In the genomic region with DNA sequence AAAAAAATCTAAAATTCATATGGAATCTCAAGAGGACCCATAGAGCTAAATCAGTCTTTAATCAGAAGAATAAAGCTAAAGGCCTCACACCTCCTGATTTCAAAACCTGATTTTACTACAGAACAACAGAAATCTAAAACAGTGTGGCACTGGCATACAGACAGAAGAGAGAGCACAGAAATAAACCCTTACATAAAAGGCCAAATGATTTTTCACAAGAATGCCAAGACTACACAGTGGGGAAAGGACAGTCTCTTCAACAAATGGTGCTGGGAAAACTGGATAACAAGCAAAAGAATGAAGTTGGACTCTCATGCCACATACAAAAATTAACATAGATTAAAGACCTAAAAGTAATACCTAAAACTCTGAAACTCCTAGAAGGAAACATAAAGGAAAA, we compare ENCODE assay signal across 15 cellular contexts. TPM values are rescaled to one million over a fixed set of nuclear protein-coding genes. Genes with fewer than 3 reads are reported as not detected.
DNase-seq lines count a peak whose midpoint lies in the region; ATAC-seq lines count a peak whose summit lies in the region.
"Had no signal": no experiment of that assay in that cellular context is flagged by ENCODE, and none has a peak within 500 bp of the region (broad histone marks: within the 10 kb centered on the region; RNA-seq: fewer than 3 reads in every experiment).

No MANE protein-coding gene starts in this region.

- DNase-seq in activated naive CD4-positive, alpha-beta T cell treated with anti-CD3 and anti-CD28 coated beads, Interleukin-2, amount 50 U/mL, for 72 hours (ENCODE audit: low spot score in 2 of 2), result no peak
- DNase-seq in T-cell, result no peak
- no peak for DNase-seq in effector memory CD8-positive, alpha-beta T cell
- no peak for DNase-seq in natural killer cell treated with Interleukin-12 subunit alpha and Interleukin-12 subunit beta and Interleukin-15 and Interleukin-18, amount 100 ng/mL, for 72 hours (ENCODE audit: low spot score)
- no peak for DNase-seq in hypothalamus (lab: John Stamatoyannopoulos, UW)
- DNase-seq in cortex of kidney (lab: John Stamatoyannopoulos, UW), result no peak
- DNase-seq: GOT3, HFFc6, KG1, NCI-H1092, NCI-H1694 treated with DMSO at 0.1 percent for 48 hours, NCI-H748 treated with DMSO at 0.1 percent for 48 hours had no signal

- peaks cover 75% of the 10 kb centered on the region for H3K4me1 Mint-ChIP-seq in activated naive CD4-positive, alpha-beta T cell treated with anti-CD3 and anti-CD28 coated beads, Interleukin-2, amount 50 U/mL, for 24 hours
- peaks cover 71 to 82% (median 74%) of the 10 kb centered on the region in 3 donors for H3K4me1 Mint-ChIP-seq in T-cell
- H3K4me1 Mint-ChIP-seq in effector memory CD8-positive, alpha-beta T cell (ENCODE audit: low read depth in 2 of 2), result peaks cover 47 to 74% of the 10 kb centered on the region in 2 donors
- H3K4me1 Mint-ChIP-seq in natural killer cell treated with Interleukin-12 subunit alpha and Interleukin-12 subunit beta and Interleukin-15 and Interleukin-18, amount 100 ng/mL, for 72 hours (ENCODE audit: low read depth in 2 of 2), result peaks cover 58 to 68% of the 10 kb centered on the region in 2 donors

- CTCF ChIA-PET in T-cell (lab: Charles Lee), result interaction anchor here in 1 of 2 donors (1.0 kb wide), 1 partner anchor 203 kb away, joined by 3 read pairs; no protein-coding TSS in a partner anchor

- POLR2A ChIA-PET in T-cell (lab: Charles Lee), result no interaction called here

- no peak for ATAC-seq in activated naive CD4-positive, alpha-beta T cell treated with anti-CD3 and anti-CD28 coated beads, Interleukin-2, amount 50 U/mL, for 72 hours
- ATAC-seq in T-cell (replicated peaks in 1 of 4) (no peak), HG02588 (IDR thresholded peaks at IDR 0.05; ENCODE audit: unreplicated experiment) (no peak)
- ATAC-seq in effector memory CD8-positive, alpha-beta T cell (replicated peaks), result no peak
- no peak for ATAC-seq in natural killer cell treated with Interleukin-12 subunit alpha and Interleukin-12 subunit beta and Interleukin-15 and Interleukin-18, amount 100 ng/mL, for 72 hours

- no peaks in the 10 kb centered on the region for H3K27me3 Mint-ChIP-seq in activated naive CD4-positive, alpha-beta T cell treated with anti-CD3 and anti-CD28 coated beads, Interleukin-2, amount 50 U/mL, for 24 hours
- no peaks in the 10 kb centered on the region for H3K27me3 Mint-ChIP-seq in T-cell
- H3K27me3 Mint-ChIP-seq in effector memory CD8-positive, alpha-beta T cell, result no peaks in the 10 kb centered on the region
- no peaks in the 10 kb centered on the region for H3K27me3 Mint-ChIP-seq in natural killer cell treated with Interleukin-12 subunit alpha and Interleukin-12 subunit beta and Interleukin-15 and Interleukin-18, amount 100 ng/mL, for 72 hours

- peak overlapping the region; percentile 52 for H3K27ac Mint-ChIP-seq in activated naive CD4-positive, alpha-beta T cell treated with anti-CD3 and anti-CD28 coated beads, Interleukin-2, amount 50 U/mL, for 24 hours
- no peak overlapping the region for H3K27ac Mint-ChIP-seq in activated naive CD4-positive, alpha-beta T cell treated with anti-CD3 and anti-CD28 coated beads, Interleukin-2, amount 50 U/mL, for 72 hours
- peak overlapping the region; percentile 19 to 50 for H3K27ac Mint-ChIP-seq in T-cell
- peak overlapping the region; percentile 13 to 29 for H3K27ac Mint-ChIP-seq in effector memory CD8-positive, alpha-beta T cell
- peak overlapping the region in 1 of 2 donors; percentile 47 for H3K27ac Mint-ChIP-seq in natural killer cell treated with Interleukin-12 subunit alpha and Interleukin-12 subunit beta and Interleukin-15 and Interleukin-18, amount 100 ng/mL, for 72 hours
- H3K27ac Mint-ChIP-seq: HFFc6 had no signal

- H3K4me3 Mint-ChIP-seq in activated naive CD4-positive, alpha-beta T cell treated with anti-CD3 and anti-CD28 coated beads, Interleukin-2, amount 50 U/mL, for 24 hours, result peak overlapping the region; percentile 47
- H3K4me3 Mint-ChIP-seq in T-cell, result peak overlapping the region in 2 of 3 donors; percentile 37 to 44
- peak overlapping the region; percentile 25 to 28 for H3K4me3 Mint-ChIP-seq in effector memory CD8-positive, alpha-beta T cell
- peak overlapping the region; percentile 23 for H3K4me3 Mint-ChIP-seq in natural killer cell treated with Interleukin-12 subunit alpha and Interleukin-12 subunit beta and Interleukin-15 and Interleukin-18, amount 100 ng/mL, for 72 hours
- H3K4me3 Mint-ChIP-seq: CD14-positive monocyte, HFFc6 had no signal

- peaks cover 8% of the 10 kb centered on the region for H3K36me3 Mint-ChIP-seq in activated naive CD4-positive, alpha-beta T cell treated with anti-CD3 and anti-CD28 coated beads, Interleukin-2, amount 50 U/mL, for 24 hours
- peaks cover 7 to 17% of the 10 kb centered on the region in 2 donors for H3K36me3 Mint-ChIP-seq in activated naive CD4-positive, alpha-beta T cell treated with anti-CD3 and anti-CD28 coated beads, Interleukin-2, amount 50 U/mL, for 72 hours
- peaks cover 19% of the 10 kb centered on the region for H3K36me3 Mint-ChIP-seq in T-cell
- H3K36me3 Mint-ChIP-seq in effector memory CD8-positive, alpha-beta T cell (ENCODE audit: insufficient read depth), result peaks cover 16% of the 10 kb centered on the region
- peaks cover 7% of the 10 kb centered on the region for H3K36me3 Mint-ChIP-seq in natural killer cell treated with Interleukin-12 subunit alpha and Interleukin-12 subunit beta and Interleukin-15 and Interleukin-18, amount 100 ng/mL, for 72 hours

- H3K9me3 Mint-ChIP-seq in activated naive CD4-positive, alpha-beta T cell treated with anti-CD3 and anti-CD28 coated beads, Interleukin-2, amount 50 U/mL, for 24 hours, result no peaks in the 10 kb centered on the region
- peaks cover 7 to 15% of the 10 kb centered on the region in 2 donors for H3K9me3 Mint-ChIP-seq in activated naive CD4-positive, alpha-beta T cell treated with anti-CD3 and anti-CD28 coated beads, Interleukin-2, amount 50 U/mL, for 72 hours
- H3K9me3 Mint-ChIP-seq in T-cell, result peaks cover 0 to 13% (median 0%) of the 10 kb centered on the region in 3 donors
- H3K9me3 Mint-ChIP-seq in effector memory CD8-positive, alpha-beta T cell, result no peaks in the 10 kb centered on the region
- no peaks in the 10 kb centered on the region for H3K9me3 Mint-ChIP-seq in natural killer cell treated with Interleukin-12 subunit alpha and Interleukin-12 subunit beta and Interleukin-15 and Interleukin-18, amount 100 ng/mL, for 72 hours
- H3K9me3 Mint-ChIP-seq: HFFc6 had no signal

RNA-seq across cellular contexts. Expression of gene TOP2B, which starts 10.1 kb away (rescaled TPM):
- 100 to 1,000 TPM in 1 of 2 donors, 10 to 100 TPM in 1; 93.8 to 125 TPM for total RNA-seq in activated naive CD4-positive, alpha-beta T cell treated with anti-CD3 and anti-CD28 coated beads, Interleukin-2, amount 50 U/mL, for 72 hours
- total RNA-seq in T-cell, result 100 to 1,000 TPM; 121 to 138 (median 130) TPM
- total RNA-seq in natural killer cell treated with Interleukin-12 subunit alpha and Interleukin-12 subunit beta and Interleukin-15 and Interleukin-18, amount 100 ng/mL, for 72 hours, result 100 to 1,000 TPM; 126 to 145 TPM

Comparison
In these comparisons a context has a peak if more than half of its experiments do, and no peak if none do; other contexts are left out.
1. H3K27ac Mint-ChIP-seq: peak in activated naive CD4-positive, alpha-beta T cell treated with anti-CD3 and anti-CD28 coated beads, Interleukin-2, amount 50 U/mL, for 24 hours (single experiment), T-cell (2 of 2) and effector memory CD8-positive, alpha-beta T cell (2 of 2); none in activated naive CD4-positive, alpha-beta T cell treated with anti-CD3 and anti-CD28 coated beads, Interleukin-2, amount 50 U/mL, for 72 hours (0 of 2).
2. Peak in every context shown above with its lines, with median percentiles within 50 percentile points of each other: H3K4me3 Mint-ChIP-seq.